In genomic region chr16:67150058-67150832, GRCh38 we compare ENCODE assay signal across 9 cellular contexts. TPM values are rescaled to one million over a fixed set of nuclear protein-coding genes. Genes with fewer than 3 reads are reported as not detected.
DNase-seq lines count a peak whose midpoint lies in the region; ATAC-seq and TF ChIP-seq lines count a peak whose summit lies in the region.
"Had no signal": no experiment of that assay in that cellular context is flagged by ENCODE, and none has a peak within 500 bp of the region (broad histone marks: within the 10 kb centered on the region; RNA-seq: fewer than 3 reads in every experiment).

No MANE protein-coding gene starts in this region.

- no peak for TF ChIP-seq CTCF in epithelial cell of esophagus (IDR thresholded peaks at IDR 0.05; ENCODE audit: insufficient read depth, low read depth, low read length, missing control alignments)

- H3K4me3 ChIP-seq in epithelial cell of esophagus (ENCODE audit: low read length) (peak overlapping the region; percentile 55), urinary bladder (ENCODE audit: low read depth, low read length) (peak overlapping the region; percentile 62)

- peak overlapping the region; percentile 92 for H3K27ac ChIP-seq in urinary bladder (ENCODE audit: low read depth)
- H3K27ac ChIP-seq: C4-2B had no signal

- WGBS in urinary bladder = 7% methylated on average over 92 of the region's 92 CpGs

- no peaks in the 10 kb centered on the region for H3K4me1 ChIP-seq in urinary bladder (ENCODE audit: insufficient read depth)

- peak; percentile 40 for DNase-seq in NCI-H1436 (lab: John Stamatoyannopoulos, UW)
- no peak for DNase-seq in NCI-H1436 treated with DMSO at 0.1 percent for 48 hours (lab: John Stamatoyannopoulos, UW)
- DNase-seq in activated CD4-positive, CD25-positive, alpha-beta regulatory T cell treated with anti-CD3 and anti-CD28 coated beads, Interleukin-2, amount 50 U/mL, for 72 hours = peak; percentile 43
- peak; percentile 42 for DNase-seq in epithelial cell of esophagus (ENCODE audit: low read depth)
- DNase-seq in myocyte (ENCODE audit: low read depth) = peak; percentile 42
- no peak for DNase-seq in kidney glomerular epithelial cell (lab: John Stamatoyannopoulos, UW)

- no peaks in the 10 kb centered on the region for H3K36me3 ChIP-seq in urinary bladder (ENCODE audit: insufficient read depth)

- ATAC-seq in HG03175 (IDR thresholded peaks at IDR 0.05; ENCODE audit: unreplicated experiment) = peak; percentile 49

RNA-seq across cellular contexts. Expression of gene B3GNT9, which starts 0.6 kb away (rescaled TPM):
- total RNA-seq in myocyte (56.1 and 57.4 TPM in 2 replicates), urinary bladder (22.4 TPM)
- 52.4 TPM for polyA plus RNA-seq in myocyte (2012)
- polyA plus RNA-seq in urinary bladder = 26.4 TPM

RNA-seq across cellular contexts. Expression of gene TRADD, which starts 9.5 kb away (rescaled TPM):
- total RNA-seq in myocyte (19.1 and 21.0 TPM in 2 replicates), urinary bladder (7.3 TPM)
- polyA plus RNA-seq in myocyte (2012) = 25.3 TPM
- 38.1 TPM for polyA plus RNA-seq in urinary bladder

RNA-seq across cellular contexts. Expression of gene FBXL8, which starts 9.5 kb away (rescaled TPM):
- 39.3 and 46.4 TPM in 2 replicates for total RNA-seq in myocyte
- 13.8 TPM for polyA plus RNA-seq in myocyte (2012)
- total RNA-seq in urinary bladder = 4.7 TPM
- polyA plus RNA-seq in urinary bladder = 20.4 TPM

RNA-seq across cellular contexts. Expression of gene HSF4, which starts 14.3 kb away (rescaled TPM):
- 20.9 and 29.3 TPM in 2 replicates for total RNA-seq in myocyte
- 25.7 TPM for polyA plus RNA-seq in myocyte (2012)
- total RNA-seq in urinary bladder = 4.5 TPM
- polyA plus RNA-seq in urinary bladder = 75.2 TPM

RNA-seq across cellular contexts. Expression of gene NOL3, which starts 20.1 kb away (rescaled TPM):
- 70.9 and 86.5 TPM in 2 replicates for total RNA-seq in myocyte
- 60.2 TPM for polyA plus RNA-seq in myocyte (2012)
- 5.3 TPM for total RNA-seq in urinary bladder
- 66.6 TPM for polyA plus RNA-seq in urinary bladder

Comparison
In these comparisons a context has a peak if more than half of its experiments do, and no peak if none do; other contexts are left out.
1. DNase-seq: peak in NCI-H1436 (single experiment), activated CD4-positive, CD25-positive, alpha-beta regulatory T cell treated with anti-CD3 and anti-CD28 coated beads, Interleukin-2, amount 50 U/mL, for 72 hours (single experiment), epithelial cell of esophagus (single experiment) and myocyte (single experiment); none in NCI-H1436 treated with DMSO at 0.1 percent for 48 hours (single experiment) and kidney glomerular epithelial cell (single experiment).